ENCODE assay signal across 29 cellular contexts in the genomic region with DNA sequence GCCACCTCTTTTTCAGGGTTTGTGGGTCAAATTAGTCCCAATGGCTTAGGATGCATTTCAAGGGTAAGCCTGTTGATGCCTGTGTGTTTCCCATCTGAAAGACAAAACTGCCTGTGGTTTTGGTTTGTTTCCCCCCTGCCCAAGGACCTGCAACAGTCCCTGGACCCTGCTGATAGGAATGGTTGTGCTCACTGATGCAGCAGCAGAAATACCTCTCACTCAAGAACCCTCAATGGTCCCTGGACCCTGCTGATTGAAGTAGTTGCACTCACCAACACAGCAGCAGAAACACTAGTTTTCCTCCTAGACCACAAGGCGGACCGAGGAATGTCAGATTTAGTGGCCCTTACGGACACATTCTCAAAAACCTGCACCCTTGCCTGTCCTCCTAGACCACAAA.
"Had no signal": no experiment of that assay in that cellular context is flagged by ENCODE, and none has a peak within 500 bp of the region (broad histone marks: within the 10 kb centered on the region; RNA-seq: fewer than 3 reads in every experiment).

No MANE protein-coding gene starts in this region.

- DNase-seq: activated CD4-positive, alpha-beta memory T cell treated with anti-CD3 and anti-CD28 coated beads, Interleukin-2, amount 10 ng/mL, durations not matched to agents 7 days and 5 days; activated CD4-positive, alpha-beta T cell treated with anti-CD3 and anti-CD28 coated beads for 1 hour; activated CD4-positive, alpha-beta T cell treated with anti-CD3 and anti-CD28 coated beads for 36 hours; activated CD4-positive, alpha-beta T cell treated with anti-CD3 and anti-CD28 coated beads for 48 hours; activated CD4-positive, alpha-beta T cell treated with anti-CD3 and anti-CD28 coated beads, Interleukin-2, amount 10 ng/mL, durations not matched to agents 7 days and 5 days; activated CD4-positive, alpha-beta T cell treated with anti-CD3 and anti-CD28 coated beads, Interleukin-2, amount 50 U/mL, for 48 hours; activated CD4-positive, CD25-positive, alpha-beta regulatory T cell; activated CD8-positive, alpha-beta memory T cell treated with anti-CD3 and anti-CD28 coated beads for 24 hours; activated CD8-positive, alpha-beta memory T cell treated with anti-CD3 and anti-CD28 coated beads, Interleukin-2, amount 10 ng/mL, durations not matched to agents 7 days and 5 days; activated CD8-positive, alpha-beta memory T cell treated with anti-CD3 and anti-CD28 coated beads, Interleukin-2, amount 50 U/mL, for 48 hours; activated CD8-positive, alpha-beta T cell treated with anti-CD3 and anti-CD28 coated beads, Interleukin-2, amount 10 ng/mL, durations not matched to agents 7 days and 5 days; activated effector memory CD4-positive, alpha-beta T cell treated with Interleukin-2 at 50 U/mL for 16 hours; activated gamma-delta T cell; activated naive CD4-positive, alpha-beta T cell treated with anti-CD3 and anti-CD28 coated beads, Interleukin-2, amount 10 ng/mL, durations not matched to agents 7 days and 5 days; activated naive CD4-positive, alpha-beta T cell treated with Interleukin-2 at 50 U/mL for 16 hours; activated naive CD8-positive, alpha-beta T cell treated with anti-CD3 and anti-CD28 coated beads, Interleukin-2, amount 10 ng/mL, durations not matched to agents 7 days and 5 days; activated naive CD8-positive, alpha-beta T cell treated with anti-CD3 and anti-CD28 coated beads, Interleukin-2, amount 50 U/mL, for 24 hours; activated T-cell treated with anti-CD3 and anti-CD28 coated beads, Interleukin-2, amount 50 U/mL, for 24 hours; activated T-cell treated with anti-CD3 and anti-CD28 coated beads, Interleukin-2, amount 50 U/mL, for 48 hours; amygdala; anterior cingulate cortex; caudate nucleus; cerebellar nuclear complex; T-helper 2 cell; T-helper 9 cell had no signal

- H3K36me3 ChIP-seq: ascending aorta, cardiac muscle cell had no signal

- H3K4me3 ChIP-seq: ascending aorta, cardiac muscle cell had no signal

- H3K4me1 ChIP-seq: ascending aorta had no signal

- ATAC-seq: activated CD4-positive, alpha-beta T cell treated with anti-CD3 and anti-CD28 coated beads for 36 hours; activated CD4-positive, CD25-positive, alpha-beta regulatory T cell treated with anti-CD3 and anti-CD28 coated beads, Interleukin-2, amount 50 U/mL, for 24 hours; activated CD8-positive, alpha-beta memory T cell treated with anti-CD3 and anti-CD28 coated beads, Interleukin-2, amount 10 ng/mL, durations not matched to agents 7 days and 5 days; activated CD8-positive, alpha-beta T cell treated with anti-CD3 and anti-CD28 coated beads, Interleukin-2, amount 10 ng/mL, durations not matched to agents 7 days and 5 days; activated naive CD8-positive, alpha-beta T cell treated with anti-CD3 and anti-CD28 coated beads, Interleukin-2, amount 50 U/mL, for 24 hours had no signal

- H3K27me3 ChIP-seq: ascending aorta, cardiac muscle cell had no signal

- H3K27ac ChIP-seq: ascending aorta, cardiac muscle cell, VCaP had no signal
